Comparison of ENCODE assay signal across 2 cellular contexts in the genomic region with DNA sequence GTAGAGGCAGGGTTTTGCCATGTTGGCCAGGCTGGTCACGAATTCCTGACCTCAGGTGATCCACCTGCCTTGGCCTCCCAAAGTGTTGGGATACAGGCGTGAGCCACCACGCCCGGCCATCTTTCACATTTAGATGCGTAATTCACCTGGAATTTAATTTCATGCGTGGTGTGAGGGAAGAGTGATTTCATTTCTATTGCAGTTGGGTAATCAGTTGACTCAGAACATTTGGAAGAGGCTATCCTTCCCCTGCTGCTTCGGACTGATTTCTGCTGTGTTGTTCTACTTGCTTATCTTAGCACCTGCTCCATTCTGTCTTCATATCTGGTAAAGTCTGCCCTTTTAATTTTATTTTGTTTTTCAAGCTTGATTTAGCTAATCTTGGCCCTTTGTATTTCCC.
A peak's percentile ranks its signal among the peaks of the same experiment; 100 is the strongest.
TF ChIP-seq lines count a peak whose summit lies in the region.

No MANE protein-coding gene starts in this region.

TF ChIP-seq in IMR-90, 13 proteins besides CTCF, POLR2A, EP300 and RAD21:
- TF ChIP-seq, protein P1, sequence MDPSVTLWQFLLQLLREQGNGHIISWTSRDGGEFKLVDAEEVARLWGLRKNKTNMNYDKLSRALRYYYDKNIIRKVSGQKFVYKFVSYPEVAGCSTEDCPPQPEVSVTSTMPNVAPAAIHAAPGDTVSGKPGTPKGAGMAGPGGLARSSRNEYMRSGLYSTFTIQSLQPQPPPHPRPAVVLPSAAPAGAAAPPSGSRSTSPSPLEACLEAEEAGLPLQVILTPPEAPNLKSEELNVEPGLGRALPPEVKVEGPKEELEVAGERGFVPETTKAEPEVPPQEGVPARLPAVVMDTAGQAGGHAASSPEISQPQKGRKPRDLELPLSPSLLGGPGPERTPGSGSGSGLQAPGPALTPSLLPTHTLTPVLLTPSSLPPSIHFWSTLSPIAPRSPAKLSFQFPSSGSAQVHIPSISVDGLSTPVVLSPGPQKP (IDR thresholded peaks at IDR 0.05; ENCODE audit: borderline replicate concordance, low read depth, low read length), result no peak
- peak; percentile 42 for TF ChIP-seq CEBPB (IDR thresholded peaks at IDR 0.05; ENCODE audit: low read depth, low read length)

TF ChIP-seq in HEK293T, 16 proteins besides CTCF, POLR2A, EP300 and RAD21:
- no peak for TF ChIP-seq TARDBP (IDR thresholded peaks at IDR 0.05)
- TF ChIP-seq, protein P2, sequence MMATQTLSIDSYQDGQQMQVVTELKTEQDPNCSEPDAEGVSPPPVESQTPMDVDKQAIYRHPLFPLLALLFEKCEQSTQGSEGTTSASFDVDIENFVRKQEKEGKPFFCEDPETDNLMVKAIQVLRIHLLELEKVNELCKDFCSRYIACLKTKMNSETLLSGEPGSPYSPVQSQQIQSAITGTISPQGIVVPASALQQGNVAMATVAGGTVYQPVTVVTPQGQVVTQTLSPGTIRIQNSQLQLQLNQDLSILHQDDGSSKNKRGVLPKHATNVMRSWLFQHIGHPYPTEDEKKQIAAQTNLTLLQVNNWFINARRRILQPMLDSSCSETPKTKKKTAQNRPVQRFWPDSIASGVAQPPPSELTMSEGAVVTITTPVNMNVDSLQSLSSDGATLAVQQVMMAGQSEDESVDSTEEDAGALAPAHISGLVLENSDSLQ (IDR thresholded peaks at IDR 0.05), result no peak
- TF ChIP-seq ZNF384 (IDR thresholded peaks at IDR 0.05), result no peak
- TF ChIP-seq L3MBTL2 (conservative IDR thresholded peaks at IDR 0.05), result no peak
- no peak for TF ChIP-seq ELF4 (IDR thresholded peaks at IDR 0.05)
- TF ChIP-seq NFRKB (IDR thresholded peaks at IDR 0.05), result no peak
- no peak for TF ChIP-seq FOXA1 (IDR thresholded peaks at IDR 0.05)
- no peak for TF ChIP-seq ARNT (IDR thresholded peaks at IDR 0.05)
- TF ChIP-seq HDGF (IDR thresholded peaks at IDR 0.05; ENCODE audit: borderline replicate concordance), result no peak
- TF ChIP-seq SUZ12 (IDR thresholded peaks at IDR 0.05), result no peak
- TF ChIP-seq LEF1 (IDR thresholded peaks at IDR 0.05; ENCODE audit: borderline replicate concordance), result no peak
- TF ChIP-seq SP1 (IDR thresholded peaks at IDR 0.05), result no peak
